1 cellular context compared by ENCODE assay signal in the genomic region with DNA sequence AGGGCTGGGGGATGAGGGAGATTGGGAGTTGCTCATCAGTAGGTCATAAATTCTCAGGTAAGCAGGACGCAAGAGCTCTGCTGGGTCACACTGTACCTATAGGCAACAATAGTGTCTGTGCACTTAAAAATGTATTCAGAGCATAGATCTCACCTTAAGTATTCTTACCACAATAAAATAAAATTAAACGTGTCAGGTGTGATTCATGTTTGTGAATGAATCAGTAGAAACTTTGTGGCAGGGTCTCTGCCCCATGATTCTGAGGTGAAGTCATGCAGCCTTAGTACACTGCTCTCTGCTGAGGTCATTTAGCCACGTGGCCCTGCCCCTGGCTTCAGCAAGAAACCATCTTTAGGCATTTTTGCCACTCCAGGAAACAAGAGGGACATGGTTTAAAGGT.
TF ChIP-seq lines count a peak whose summit lies in the region.

No MANE protein-coding gene starts in this region.

TF ChIP-seq in H1, 55 proteins besides CTCF, POLR2A, EP300 and RAD21:
- TF ChIP-seq RFX5 (IDR thresholded peaks at IDR 0.05; ENCODE audit: borderline replicate concordance, low read depth, low read length) = no peak
- TF ChIP-seq, protein P1, sequence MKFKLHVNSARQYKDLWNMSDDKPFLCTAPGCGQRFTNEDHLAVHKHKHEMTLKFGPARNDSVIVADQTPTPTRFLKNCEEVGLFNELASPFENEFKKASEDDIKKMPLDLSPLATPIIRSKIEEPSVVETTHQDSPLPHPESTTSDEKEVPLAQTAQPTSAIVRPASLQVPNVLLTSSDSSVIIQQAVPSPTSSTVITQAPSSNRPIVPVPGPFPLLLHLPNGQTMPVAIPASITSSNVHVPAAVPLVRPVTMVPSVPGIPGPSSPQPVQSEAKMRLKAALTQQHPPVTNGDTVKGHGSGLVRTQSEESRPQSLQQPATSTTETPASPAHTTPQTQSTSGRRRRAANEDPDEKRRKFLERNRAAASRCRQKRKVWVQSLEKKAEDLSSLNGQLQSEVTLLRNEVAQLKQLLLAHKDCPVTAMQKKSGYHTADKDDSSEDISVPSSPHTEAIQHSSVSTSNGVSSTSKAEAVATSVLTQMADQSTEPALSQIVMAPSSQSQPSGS (IDR thresholded peaks at IDR 0.05; ENCODE audit: low read length) = no peak
- no peak for TF ChIP-seq CBX8 (IDR thresholded peaks at IDR 0.05; ENCODE audit: borderline replicate concordance, low read depth, low read length)
- no peak for TF ChIP-seq E2F6 (IDR thresholded peaks at IDR 0.05)
- no peak for TF ChIP-seq SAP30 (IDR thresholded peaks at IDR 0.05; ENCODE audit: insufficient read depth, insufficient replicate concordance, low read length)
- no peak for TF ChIP-seq TCF12 (IDR thresholded peaks at IDR 0.05; ENCODE audit: low read depth, low read length)
- TF ChIP-seq SIRT6 (IDR thresholded peaks at IDR 0.05; ENCODE audit: low read length) = no peak
- no peak for TF ChIP-seq KDM1A (IDR thresholded peaks at IDR 0.05; ENCODE audit: borderline replicate concordance, low read length)
- TF ChIP-seq POLR2AphosphoS5 (IDR thresholded peaks at IDR 0.05; ENCODE audit: low read depth, low read length) = no peak
- no peak for TF ChIP-seq CTBP2 (IDR thresholded peaks at IDR 0.05; ENCODE audit: borderline replicate concordance, insufficient read depth, insufficient read length, low read length)
- TF ChIP-seq CHD2 (IDR thresholded peaks at IDR 0.05; ENCODE audit: low read length) = no peak
- no peak for TF ChIP-seq EZH2 (IDR thresholded peaks at IDR 0.05; ENCODE audit: low read depth, low read length, severe bottlenecking)
- no peak for TF ChIP-seq RBBP5 (IDR thresholded peaks at IDR 0.05; ENCODE audit: borderline replicate concordance, low read depth, low read length)
- no peak for TF ChIP-seq BRCA1 (IDR thresholded peaks at IDR 0.05; ENCODE audit: low read depth, low read length)
- no peak for TF ChIP-seq MAX (IDR thresholded peaks at IDR 0.05)
- no peak for TF ChIP-seq TEAD4 (IDR thresholded peaks at IDR 0.05; ENCODE audit: low read depth, low read length)
- TF ChIP-seq GTF2F1 (IDR thresholded peaks at IDR 0.05; ENCODE audit: borderline replicate concordance, low read depth, low read length) = no peak
